Comparison of ENCODE assay signal across 23 cellular contexts in the genomic region with DNA sequence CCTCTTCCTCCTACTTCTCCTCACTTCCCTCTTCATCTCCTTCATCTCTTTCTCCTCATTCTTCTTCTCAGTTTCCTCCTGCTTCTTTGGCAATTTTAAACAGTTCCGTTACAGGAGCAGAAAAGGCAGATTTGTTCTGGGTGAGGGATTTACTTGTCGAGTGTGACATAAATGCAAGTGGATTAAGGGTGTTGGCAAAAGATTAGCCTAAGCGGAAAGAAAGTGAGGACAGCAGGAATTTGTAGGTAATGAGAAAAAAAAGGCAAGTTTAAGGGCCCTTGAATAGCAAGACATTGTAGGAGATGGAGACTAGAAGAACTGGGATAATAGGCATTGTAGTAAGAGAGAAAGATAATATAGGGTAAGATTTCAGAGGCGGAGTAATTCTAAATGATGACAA.
DNase-seq lines count a peak whose midpoint lies in the region; ATAC-seq and TF ChIP-seq lines count a peak whose summit lies in the region.
"Had no signal": no experiment of that assay in that cellular context is flagged by ENCODE, and none has a peak within 500 bp of the region (broad histone marks: within the 10 kb centered on the region; RNA-seq: fewer than 3 reads in every experiment).

No MANE protein-coding gene starts in this region.

- no peak overlapping the region for H3K4me2 ChIP-seq in neural progenitor cell
- H3K4me2 ChIP-seq: BLaER1 treated with 17β-estradiol and CSF1 and Interleukin-3, amounts not matched to agents 10 nM and 100 nM had no signal

- H3K9ac ChIP-seq in neural progenitor cell = no peak overlapping the region
- H3K9ac ChIP-seq: BLaER1 treated with 17β-estradiol and CSF1 and Interleukin-3, amounts not matched to agents 10 nM and 100 nM; GM23248 had no signal

- peak; percentile 1 to 34 for DNase-seq in NCI-H524 (lab: John Stamatoyannopoulos, UW)
- DNase-seq in NCI-H524 treated with DMSO at 0.1 percent for 48 hours (lab: John Stamatoyannopoulos, UW) = no peak
- peak; percentile 52 for DNase-seq in NCI-H82 (lab: John Stamatoyannopoulos, UW)
- DNase-seq in neural progenitor cell (ENCODE audit: low spot score) = peak; percentile 51
- no peak for DNase-seq in DMS 273 (lab: John Stamatoyannopoulos, UW; ENCODE audit: unreplicated experiment)
- no peak for DNase-seq in OCI-M2 (lab: John Stamatoyannopoulos, UW; ENCODE audit: unreplicated experiment)
- DNase-seq: ACHN; AML-193; BE2C; Calu3; CD4-positive, alpha-beta memory T cell; DMS 273 treated with DMSO at 0.1 percent for 48 hours; DMS79; EL; GDM1; GM23248; H7; HCEC 1CT had no signal

- no peak for ATAC-seq in SK-N-SH treated with all-trans-retinoic acid at 6 μM for 48 hours
- ATAC-seq: GM12878 had no signal

- no peak for TF ChIP-seq CTCF in neural progenitor cell (IDR thresholded peaks at IDR 0.05)

- H3F3A ChIP-seq in neural progenitor cell (ENCODE audit: low read depth) = peaks cover 12% of the 10 kb centered on the region

- no peak overlapping the region for H3K27ac Mint-ChIP-seq in neural progenitor cell
- H3K27ac Mint-ChIP-seq: CD14-positive monocyte; CD4-positive, alpha-beta memory T cell had no signal

- H3K4me1 Mint-ChIP-seq in neural progenitor cell = peaks cover 3% of the 10 kb centered on the region
- H3K4me1 Mint-ChIP-seq: CD14-positive monocyte; CD4-positive, alpha-beta memory T cell had no signal

- H3K4me3 ChIP-seq in neural progenitor cell = no peak overlapping the region
- H3K4me3 ChIP-seq: BLaER1 treated with 17β-estradiol and CSF1 and Interleukin-3, amounts not matched to agents 10 nM and 100 nM; GM12878; GM23248 had no signal

- H3K9me3 ChIP-seq in neural progenitor cell (ENCODE audit: low read depth) = no peaks in the 10 kb centered on the region
- H3K9me3 ChIP-seq: BE2C had no signal

- peak overlapping the region; percentile 16 for H3K27ac ChIP-seq in neural progenitor cell
- H3K27ac ChIP-seq: 22Rv1; BLaER1 treated with 17β-estradiol and CSF1 and Interleukin-3, amounts not matched to agents 10 nM and 100 nM; GM23248 had no signal

- peaks cover 6% of the 10 kb centered on the region for H3K9me3 Mint-ChIP-seq in neural progenitor cell

- H3K4me3 Mint-ChIP-seq in neural progenitor cell = no peak overlapping the region
- H3K4me3 Mint-ChIP-seq: CD14-positive monocyte; CD4-positive, alpha-beta memory T cell had no signal

- no peak overlapping the region for H2AFZ ChIP-seq in neural progenitor cell (replicated peaks)
- H2AFZ ChIP-seq: GM23248 had no signal

- H3K36me3 ChIP-seq in neural progenitor cell = peaks cover 3% of the 10 kb centered on the region
- H3K36me3 ChIP-seq: BE2C; BLaER1 treated with 17β-estradiol and CSF1 and Interleukin-3, amounts not matched to agents 10 nM and 100 nM had no signal

- peaks cover 8% of the 10 kb centered on the region for H3K4me1 ChIP-seq in neural progenitor cell
- H3K4me1 ChIP-seq: BLaER1 treated with 17β-estradiol and CSF1 and Interleukin-3, amounts not matched to agents 10 nM and 100 nM had no signal

- H4K20me1 ChIP-seq in neural progenitor cell (ENCODE audit: low read depth) = no peaks in the 10 kb centered on the region
- H4K20me1 ChIP-seq: BLaER1 treated with 17β-estradiol and CSF1 and Interleukin-3, amounts not matched to agents 10 nM and 100 nM had no signal

- no peaks in the 10 kb centered on the region for H3K36me3 Mint-ChIP-seq in neural progenitor cell
- H3K36me3 Mint-ChIP-seq: CD14-positive monocyte; CD4-positive, alpha-beta memory T cell had no signal

- no peaks in the 10 kb centered on the region for H3K79me2 ChIP-seq in neural progenitor cell (ENCODE audit: low read depth)

- no peaks in the 10 kb centered on the region for H3K27me3 Mint-ChIP-seq in neural progenitor cell (ENCODE audit: insufficient read depth, low read depth)
- H3K27me3 Mint-ChIP-seq: CD4-positive, alpha-beta memory T cell had no signal

- H3K27me3 ChIP-seq in neural progenitor cell = no peaks in the 10 kb centered on the region
- H3K27me3 ChIP-seq: BE2C; BLaER1 treated with 17β-estradiol and CSF1 and Interleukin-3, amounts not matched to agents 10 nM and 100 nM had no signal

TF ChIP-seq in SK-N-SH treated with all-trans-retinoic acid at 6 μM for 48 hours, 23 proteins besides CTCF, POLR2A, EP300 and RAD21:
- TF ChIP-seq, protein P1, sequence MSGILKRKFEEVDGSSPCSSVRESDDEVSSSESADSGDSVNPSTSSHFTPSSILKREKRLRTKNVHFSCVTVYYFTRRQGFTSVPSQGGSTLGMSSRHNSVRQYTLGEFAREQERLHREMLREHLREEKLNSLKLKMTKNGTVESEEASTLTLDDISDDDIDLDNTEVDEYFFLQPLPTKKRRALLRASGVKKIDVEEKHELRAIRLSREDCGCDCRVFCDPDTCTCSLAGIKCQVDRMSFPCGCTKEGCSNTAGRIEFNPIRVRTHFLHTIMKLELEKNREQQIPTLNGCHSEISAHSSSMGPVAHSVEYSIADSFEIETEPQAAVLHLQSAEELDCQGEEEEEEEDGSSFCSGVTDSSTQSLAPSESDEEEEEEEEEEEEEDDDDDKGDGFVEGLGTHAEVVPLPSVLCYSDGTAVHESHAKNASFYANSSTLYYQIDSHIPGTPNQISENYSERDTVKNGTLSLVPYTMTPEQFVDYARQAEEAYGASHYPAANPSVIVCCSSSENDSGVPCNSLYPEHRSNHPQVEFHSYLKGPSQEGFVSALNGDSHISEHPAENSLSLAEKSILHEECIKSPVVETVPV (CRISPR knock-in tag; IDR thresholded peaks at IDR 0.05) = no peak
- TF ChIP-seq ZFP30 (CRISPR knock-in tag; IDR thresholded peaks at IDR 0.05) (no peak), OSR1 (CRISPR knock-in tag; IDR thresholded peaks at IDR 0.05) (no peak), ZFP3 (CRISPR knock-in tag; IDR thresholded peaks at IDR 0.05) (no peak), ZNF70 (CRISPR knock-in tag; IDR thresholded peaks at IDR 0.05) (no peak), ZC3H10 (CRISPR knock-in tag; IDR thresholded peaks at IDR 0.05) (no peak), ARNTL (CRISPR knock-in tag; IDR thresholded peaks at IDR 0.05; ENCODE audit: borderline replicate concordance, low read depth) (no peak), BACH2 (CRISPR knock-in tag; IDR thresholded peaks at IDR 0.05; ENCODE audit: borderline replicate concordance) (no peak), RARB (CRISPR knock-in tag; IDR thresholded peaks at IDR 0.05) (no peak), TCF4 (CRISPR knock-in tag; IDR thresholded peaks at IDR 0.05; ENCODE audit: borderline replicate concordance) (no peak), CSDC2 (CRISPR knock-in tag; IDR thresholded peaks at IDR 0.05) (no peak), GLIS3 (CRISPR knock-in tag; IDR thresholded peaks at IDR 0.05) (no peak)
- TF ChIP-seq, protein P2, sequence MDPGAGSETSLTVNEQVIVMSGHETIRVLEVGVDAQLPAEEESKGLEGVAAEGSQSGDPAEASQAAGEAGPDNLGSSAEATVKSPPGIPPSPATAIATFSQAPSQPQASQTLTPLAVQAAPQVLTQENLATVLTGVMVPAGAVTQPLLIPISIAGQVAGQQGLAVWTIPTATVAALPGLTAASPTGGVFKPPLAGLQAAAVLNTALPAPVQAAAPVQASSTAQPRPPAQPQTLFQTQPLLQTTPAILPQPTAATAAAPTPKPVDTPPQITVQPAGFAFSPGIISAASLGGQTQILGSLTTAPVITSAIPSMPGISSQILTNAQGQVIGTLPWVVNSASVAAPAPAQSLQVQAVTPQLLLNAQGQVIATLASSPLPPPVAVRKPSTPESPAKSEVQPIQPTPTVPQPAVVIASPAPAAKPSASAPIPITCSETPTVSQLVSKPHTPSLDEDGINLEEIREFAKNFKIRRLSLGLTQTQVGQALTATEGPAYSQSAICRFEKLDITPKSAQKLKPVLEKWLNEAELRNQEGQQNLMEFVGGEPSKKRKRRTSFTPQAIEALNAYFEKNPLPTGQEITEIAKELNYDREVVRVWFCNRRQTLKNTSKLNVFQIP (CRISPR knock-in tag; IDR thresholded peaks at IDR 0.05; ENCODE audit: borderline replicate concordance, low read depth) = no peak
- TF ChIP-seq, protein P3, sequence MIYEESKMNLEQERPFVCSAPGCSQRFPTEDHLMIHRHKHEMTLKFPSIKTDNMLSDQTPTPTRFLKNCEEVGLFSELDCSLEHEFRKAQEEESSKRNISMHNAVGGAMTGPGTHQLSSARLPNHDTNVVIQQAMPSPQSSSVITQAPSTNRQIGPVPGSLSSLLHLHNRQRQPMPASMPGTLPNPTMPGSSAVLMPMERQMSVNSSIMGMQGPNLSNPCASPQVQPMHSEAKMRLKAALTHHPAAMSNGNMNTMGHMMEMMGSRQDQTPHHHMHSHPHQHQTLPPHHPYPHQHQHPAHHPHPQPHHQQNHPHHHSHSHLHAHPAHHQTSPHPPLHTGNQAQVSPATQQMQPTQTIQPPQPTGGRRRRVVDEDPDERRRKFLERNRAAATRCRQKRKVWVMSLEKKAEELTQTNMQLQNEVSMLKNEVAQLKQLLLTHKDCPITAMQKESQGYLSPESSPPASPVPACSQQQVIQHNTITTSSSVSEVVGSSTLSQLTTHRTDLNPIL (CRISPR knock-in tag; IDR thresholded peaks at IDR 0.05; ENCODE audit: low read depth) = no peak

Comparison
In these comparisons a context has a peak if more than half of its experiments do, and no peak if none do; other contexts are left out.
1. DNase-seq: peak in NCI-H524 (2 of 2), NCI-H82 (single experiment) and neural progenitor cell (single experiment); none in NCI-H524 treated with DMSO at 0.1 percent for 48 hours (single experiment), DMS 273 (single experiment) and OCI-M2 (single experiment).